ENCODE assay signal across 18 cellular contexts in genomic region chr1:59670662-59671061, GRCh38.
DNase-seq lines count a peak whose midpoint lies in the region; ATAC-seq and TF ChIP-seq lines count a peak whose summit lies in the region.
"Had no signal": no experiment of that assay in that cellular context is flagged by ENCODE, and none has a peak within 500 bp of the region (broad histone marks: within the 10 kb centered on the region; RNA-seq: fewer than 3 reads in every experiment).

No MANE protein-coding gene starts in this region.

- no peaks in the 10 kb centered on the region for H3K79me2 ChIP-seq in GM23248 (ENCODE audit: insufficient read depth)
- no peaks in the 10 kb centered on the region for H3K79me2 ChIP-seq in PC-3 (ENCODE audit: low read length)

- ATAC-seq in gastrocnemius medialis (no peak), GM18907 (IDR thresholded peaks at IDR 0.05; ENCODE audit: unreplicated experiment) (no peak), PC-3 (no peak)

- H3K4me3 ChIP-seq in GM23248 (no peak overlapping the region), adipocyte (ENCODE audit: low read length) (peak overlapping the region; percentile 30), gastrocnemius medialis (no peak overlapping the region), PC-3 (ENCODE audit: low read length) (no peak overlapping the region)
- H3K4me3 ChIP-seq: skin epidermis had no signal

- WGBS in GM23248 (ENCODE audit: low coverage in 1 of 2, low lambda C conversion rate in 2 of 2, missing lambda C conversion rate in 2 of 2), 2 experiments, result 75 to 97% methylated on average over 1 of the region's 1 CpG

- POLR2A ChIA-PET in PC-3 (lab: Charles Lee; ENCODE audit: unreplicated experiment), result no interaction called here

- H3K27ac ChIP-seq in GM23248, result peak overlapping the region; percentile 61
- H3K27ac ChIP-seq in gastrocnemius medialis, result peak overlapping the region in 3 of 4 donors; percentile 34 to 53 (median 36)
- H3K27ac ChIP-seq in PC-3 (ENCODE audit: low read length), result no peak overlapping the region
- H3K27ac ChIP-seq: HL-60, KMS-11 had no signal

- H3K9me3 ChIP-seq in GM23248 (ENCODE audit: low read depth), result no peaks in the 10 kb centered on the region
- peaks cover 7% of the 10 kb centered on the region for H3K9me3 ChIP-seq in adipocyte (ENCODE audit: control insufficient read depth, low read length)
- no peaks in the 10 kb centered on the region for H3K9me3 ChIP-seq in gastrocnemius medialis
- no peaks in the 10 kb centered on the region for H3K9me3 ChIP-seq in PC-3 (ENCODE audit: low read length)

- in situ Hi-C loops in GM23248 (cut with MboI) (no loop called here), gastrocnemius medialis (cut with MboI; ENCODE audit: low sequenced_read_pairs in 4 of 4) (no loop called here)

- H3K36me3 ChIP-seq in GM23248 (ENCODE audit: low read depth) (no peaks in the 10 kb centered on the region), adipocyte (ENCODE audit: control insufficient read depth, insufficient read depth, low read length, severe bottlenecking) (no peaks in the 10 kb centered on the region), gastrocnemius medialis (no peaks in the 10 kb centered on the region), PC-3 (ENCODE audit: low read depth, low read length) (no peaks in the 10 kb centered on the region)

- H3K9ac ChIP-seq in GM23248, result no peak overlapping the region
- peak overlapping the region; percentile 71 for H3K9ac ChIP-seq in adipocyte (ENCODE audit: low read length)
- H3K9ac ChIP-seq in PC-3 (ENCODE audit: low read length), result no peak overlapping the region
- H3K9ac ChIP-seq: KMS-11 had no signal

- H3K27me3 ChIP-seq in GM23248 (replicated peaks; ENCODE audit: insufficient read depth) (no peaks in the 10 kb centered on the region), adipocyte (replicated peaks; ENCODE audit: control insufficient read depth, insufficient read depth, low read length) (no peaks in the 10 kb centered on the region), gastrocnemius medialis (no peaks in the 10 kb centered on the region), PC-3 (ENCODE audit: low read length) (no peaks in the 10 kb centered on the region)

- no peak for TF ChIP-seq CTCF in gastrocnemius medialis (IDR thresholded peaks at IDR 0.05 in 4 of 5, conservative IDR thresholded peaks at IDR 0.05 in 1 of 5)
- no peak for TF ChIP-seq CTCF in PC-3 (conservative IDR thresholded peaks at IDR 0.05; ENCODE audit: low read depth, low read length)

- H4K20me1 ChIP-seq in GM23248 (ENCODE audit: insufficient read depth), result no peaks in the 10 kb centered on the region
- H4K20me1 ChIP-seq in PC-3 (ENCODE audit: low read length), result no peaks in the 10 kb centered on the region

- H3K4me2 ChIP-seq in GM23248 (ENCODE audit: unreplicated experiment) (no peak overlapping the region), PC-3 (ENCODE audit: low read length) (no peak overlapping the region)
- H3K4me2 ChIP-seq: KMS-11 had no signal

- H3K9me2 ChIP-seq in GM23248 (ENCODE audit: insufficient read depth) (no peaks in the 10 kb centered on the region), PC-3 (replicated peaks; ENCODE audit: low read length) (no peaks in the 10 kb centered on the region)

- H2AFZ ChIP-seq in GM23248 (no peak overlapping the region), PC-3 (ENCODE audit: low read length) (no peak overlapping the region)

- H3K4me1 ChIP-seq in GM23248 (ENCODE audit: insufficient read depth) (peaks cover 26% of the 10 kb centered on the region), adipocyte (ENCODE audit: control insufficient read depth, insufficient read depth, low read length) (peaks cover 59% of the 10 kb centered on the region), gastrocnemius medialis (peaks cover 19 to 44% of the 10 kb centered on the region in 2 donors), PC-3 (ENCODE audit: insufficient read depth, low read length) (no peaks in the 10 kb centered on the region; the same call in 1 of the 2 replicates)

- H3F3A ChIP-seq in GM23248 (ENCODE audit: insufficient read depth), result peaks cover 25% of the 10 kb centered on the region
- no peaks in the 10 kb centered on the region for H3F3A ChIP-seq in PC-3 (ENCODE audit: low read length, unreplicated experiment)

- BruUV-seq in PC-3 (replicated peaks; lab: Mats Ljungman, UMichigan), result no TSS peak

- CTCF ChIA-PET in PC-3 (lab: Charles Lee), result no interaction called here

- intact Hi-C loops in gastrocnemius medialis (cut with DNase I; ENCODE audit: low total_unique reads), result no loop called here
- intact Hi-C loops in PC-3 (cut with micrococcal nuclease), result no loop called here

- TF ChIP-seq POLR2A in gastrocnemius medialis (IDR thresholded peaks at IDR 0.05), result no peak

- no peak for DNase-seq in GM23248
- peak; percentile 17 for DNase-seq in adipocyte (ENCODE audit: low read depth)
- DNase-seq in iris pigment epithelial cell (ENCODE audit: low read depth), result peak; percentile 46
- no peak for DNase-seq in gastrocnemius medialis
- no peak for DNase-seq in stimulated activated CD4-positive, alpha-beta T cell treated with anti-CD3 and anti-CD28 coated beads, Interleukin-4, amount 100 ng/mL, for 1 hour
- no peak for DNase-seq in NCI-H526 (lab: John Stamatoyannopoulos, UW)
- DNase-seq in PC-3, result no peak
- DNase-seq: activated CD4-positive, alpha-beta T cell treated with anti-CD3 and anti-CD28 coated beads for 4 hours; activated CD8-positive, alpha-beta memory T cell treated with anti-CD3 and anti-CD28 coated beads, Interleukin-2, amount 50 U/mL, for 4 hours; dermis blood vessel endothelial cell; NCI-H1417 treated with DMSO at 0.1 percent for 48 hours; nephron progenitor cell; SHP77 treated with DMSO at 0.1 percent for 48 hours; stimulated activated naive CD4-positive, alpha-beta T cell had no signal

Comparison
In these comparisons a context has a peak if more than half of its experiments do, and no peak if none do; other contexts are left out.
1. DNase-seq: peak in adipocyte (single experiment) and iris pigment epithelial cell (single experiment); none in GM23248 (single experiment), gastrocnemius medialis (0 of 2), stimulated activated CD4-positive, alpha-beta T cell treated with anti-CD3 and anti-CD28 coated beads, Interleukin-4, amount 100 ng/mL, for 1 hour (single experiment), NCI-H526 (0 of 2) and PC-3 (single experiment).